Comparison of ENCODE assay signal across 8 cellular contexts in genomic region chr6:30618270-30618787, GRCh38. TPM values are rescaled to one million over a fixed set of nuclear protein-coding genes. Genes with fewer than 3 reads are reported as not detected.
DNase-seq lines count a peak whose midpoint lies in the region; ATAC-seq, FAIRE-seq and TF ChIP-seq lines count a peak whose summit lies in the region.

No MANE protein-coding gene starts in this region.

- BruUV-seq in K562 (replicated peaks; lab: Mats Ljungman, UMichigan) = no TSS peak

- H3K4me2 ChIP-seq in K562 (ENCODE audit: insufficient read depth, low read length) = peak overlapping the region; percentile 97

- H3K27ac Mint-ChIP-seq in stimulated activated naive CD8-positive, alpha-beta T cell treated with anti-CD3 and anti-CD28 coated beads, Interleukin-15, Interleukin-2, amounts not matched to agents 100 ng/mL and 50 ng/mL, for 24 hours = peak overlapping the region; percentile 99
- H3K27ac Mint-ChIP-seq in memory B cell = peak overlapping the region; percentile 100

- TF ChIP-seq EP300 in K562 (IDR thresholded peaks at IDR 0.05; ENCODE audit: low read length) = no peak

- TF ChIP-seq POLR2A in K562 (conservative IDR thresholded peaks at IDR 0.05) = no peak

- H3K36me3 ChIP-seq in K562 (ENCODE audit: control insufficient read depth, insufficient read depth, low read length) (peaks cover 73% of the 10 kb centered on the region), aorta (ENCODE audit: control insufficient read depth in 1 of 2, insufficient read depth in 2 of 2, low read length in 1 of 2) (peaks cover 0 to 3% of the 10 kb centered on the region in 2 donors)

- peaks cover 46% of the 10 kb centered on the region for H3K4me1 Mint-ChIP-seq in stimulated activated naive CD8-positive, alpha-beta T cell treated with anti-CD3 and anti-CD28 coated beads, Interleukin-15, Interleukin-2, amounts not matched to agents 100 ng/mL and 50 ng/mL, for 24 hours (ENCODE audit: low read depth)
- H3K4me1 Mint-ChIP-seq in memory B cell = peaks cover 18% of the 10 kb centered on the region

- intact Hi-C loops in K562 (cut with micrococcal nuclease) = loop anchor here (5.0 kb wide), 1 partner anchor 209 kb away; no protein-coding TSS in a partner anchor
- intact Hi-C loops in aorta (cut with DNase I) = loop anchor here (5.0 kb wide), 3 partner anchors 54 to 124 kb away; partner anchors contain the start of genes DHX16 (in 1 of the 2), FLOT1 (in 1 of the 2), GNL1 (in 1 of the 2) and IER3 (in 1 of the 2)

- TF ChIP-seq CTCF in K562 (IDR thresholded peaks at IDR 0.05 in 2 of 3, conservative IDR thresholded peaks at IDR 0.05 in 1 of 3; ENCODE audit: insufficient read depth in 2 of 3, low read depth in 1 of 3, low read length in 3 of 3) = no peak

- no peaks in the 10 kb centered on the region for H3K27me3 ChIP-seq in K562 (ENCODE audit: control insufficient read depth in 2 of 2, insufficient read depth in 2 of 2, low read length in 2 of 2)
- H3K27me3 ChIP-seq in aorta (ENCODE audit: control insufficient read depth in 1 of 2, insufficient read depth in 2 of 2, low read length in 1 of 2) = peaks cover 0 to 2% of the 10 kb centered on the region in 2 donors

- H3K9me3 ChIP-seq in K562 (replicated peaks; ENCODE audit: control insufficient read depth, insufficient read depth, low read depth, low read length) = no peaks in the 10 kb centered on the region
- no peaks in the 10 kb centered on the region for H3K9me3 ChIP-seq in aorta (ENCODE audit: control insufficient read depth, low read length)

- no peak for FAIRE-seq in K562 (lab: Jason Lieb, UNC)

- H3K79me2 ChIP-seq in K562 (ENCODE audit: control insufficient read depth, insufficient read depth, low read length) = peaks cover 63% of the 10 kb centered on the region

- CTCF ChIA-PET in K562 (lab: Yijun Ruan, JAX; ENCODE audit: low intra/inter-chr PET ratio) = no interaction called here

- H3K27me3 Mint-ChIP-seq in stimulated activated naive CD8-positive, alpha-beta T cell treated with anti-CD3 and anti-CD28 coated beads, Interleukin-15, Interleukin-2, amounts not matched to agents 100 ng/mL and 50 ng/mL, for 24 hours = peaks cover 3% of the 10 kb centered on the region
- H3K27me3 Mint-ChIP-seq in memory B cell = no peaks in the 10 kb centered on the region

- H3K4me3 ChIP-seq in K562 = peak overlapping the region; percentile 61
- H3K4me3 ChIP-seq in aorta (ENCODE audit: low read length in 2 of 2) = peak overlapping the region; percentile 62 to 81

- TF ChIP-seq RAD21 in K562 (CRISPR knock-in tag; conservative IDR thresholded peaks at IDR 0.05 in 1 of 2, IDR thresholded peaks at IDR 0.05 in 1 of 2) = no peak

- H3K27ac ChIP-seq in K562 (ENCODE audit: extremely low read depth, low read depth, low read length) (peak overlapping the region; percentile 99), aorta (ENCODE audit: low read depth in 1 of 2, low read length in 2 of 2) (peak overlapping the region in 1 of 2 donors; percentile 95)

- H3K4me3 Mint-ChIP-seq in stimulated activated naive CD8-positive, alpha-beta T cell treated with anti-CD3 and anti-CD28 coated beads, Interleukin-15, Interleukin-2, amounts not matched to agents 100 ng/mL and 50 ng/mL, for 24 hours = peak overlapping the region; percentile 96
- H3K4me3 Mint-ChIP-seq in memory B cell = peak overlapping the region; percentile 92

- DNase-seq in stimulated activated naive CD8-positive, alpha-beta T cell treated with anti-CD3 and anti-CD28 coated beads, Interleukin-15, Interleukin-2, amounts not matched to agents 100 U/mL and 50 U/mL, for 24 hours = no peak
- peak in 2 of 4 experiments; percentile 46 to 48 for DNase-seq in K562 (ENCODE audit: extremely low read depth in 1 of 4, low spot score in 3 of 4)
- no peak for DNase-seq in memory B cell (ENCODE audit: low spot score in 2 of 2)
- peak in 1 of 2 donors; percentile 12 for DNase-seq in aorta
- DNase-seq in mesenteric fat pad (ENCODE audit: low spot score) = no peak

- peaks cover 75% of the 10 kb centered on the region for H3K36me3 Mint-ChIP-seq in stimulated activated naive CD8-positive, alpha-beta T cell treated with anti-CD3 and anti-CD28 coated beads, Interleukin-15, Interleukin-2, amounts not matched to agents 100 ng/mL and 50 ng/mL, for 24 hours (ENCODE audit: low read depth)
- peaks cover 33% of the 10 kb centered on the region for H3K36me3 Mint-ChIP-seq in memory B cell

- 0% methylated on average over 8 of the region's 8 CpGs for whole genome bisulfite sequencing in K562 (ENCODE audit: insufficient coverage, low coverage, missing lambda C conversion rate)
- 14 to 18% methylated on average over 8 of the region's 8 CpGs for WGBS in aorta, 2 donors

- peak overlapping the region; percentile 97 for H2AFZ ChIP-seq in K562 (ENCODE audit: low read depth, low read length)

- no peaks in the 10 kb centered on the region for H3K9me3 Mint-ChIP-seq in stimulated activated naive CD8-positive, alpha-beta T cell treated with anti-CD3 and anti-CD28 coated beads, Interleukin-15, Interleukin-2, amounts not matched to agents 100 ng/mL and 50 ng/mL, for 24 hours
- no peaks in the 10 kb centered on the region for H3K9me3 Mint-ChIP-seq in memory B cell

- H3K4me1 ChIP-seq in K562 (replicated peaks in 1 of 2; ENCODE audit: control insufficient read depth in 2 of 2, insufficient read depth in 2 of 2, low read length in 2 of 2) (peaks cover 4 to 17% of the 10 kb centered on the region in 2 experiments; a peak in 4 of 5 replicates), aorta (ENCODE audit: control insufficient read depth in 1 of 2, insufficient read depth in 2 of 2, low read length in 2 of 2) (no peaks in the 10 kb centered on the region)

- H3K9ac ChIP-seq in K562 (ENCODE audit: insufficient read depth in 1 of 2, low read depth in 2 of 2, low read length in 2 of 2) = peak overlapping the region; percentile 92 to 99

- POLR2A ChIA-PET in K562 (lab: Yijun Ruan, JAX) = interaction anchor here (0.6 to 1.8 kb wide), 18 partner anchors 8 to 1531 kb away, joined by 3 to 8 read pairs (median 4); partner anchors contain the start of genes ATAT1, C6orf136 and NRM

- ATAC-seq in stimulated activated naive CD8-positive, alpha-beta T cell treated with anti-CD3 and anti-CD28 coated beads, Interleukin-15, Interleukin-2, amounts not matched to agents 100 U/mL and 50 U/mL, for 24 hours = no peak
- ATAC-seq in K562 (no peak), memory B cell (ENCODE audit: low read depth) (no peak), aorta (ENCODE audit: low FRiP score) (no peak), GM21619 (IDR thresholded peaks at IDR 0.05; ENCODE audit: unreplicated experiment) (no peak), HG03354 (IDR thresholded peaks at IDR 0.05; ENCODE audit: poor library complexity, severe bottlenecking, unreplicated experiment) (no peak)

- in situ Hi-C loops in K562 (cut with MboI) = no loop called here

- H3K9me1 ChIP-seq in K562 (ENCODE audit: control insufficient read depth, insufficient read depth, low read length) = no peaks in the 10 kb centered on the region

- peaks cover 8% of the 10 kb centered on the region; the same call in 1 of the 2 replicates for H4K20me1 ChIP-seq in K562 (replicated peaks; ENCODE audit: control insufficient read depth, insufficient read depth, low read length)

RNA-seq across cellular contexts. Expression of gene MRPS18B, which starts 0.7 kb away (rescaled TPM):
- 34.1 and 72.7 TPM in 2 replicates for total RNA-seq in K562 (2011; cell fraction: chromatin; rRNA removed; ENCODE audit: low replicate concordance)
- total RNA-seq in K562 (2011; cell fraction: nucleolus; rRNA removed) = 57.9 and 58.4 TPM in 2 replicates
- 49.2 and 50.2 TPM in 2 replicates for total RNA-seq in K562 (2011; cell fraction: nucleoplasm; rRNA removed)
- 134 and 143 TPM in 2 replicates for total RNA-seq in K562 (2014; rRNA removed)
- total RNA-seq in K562 (2014; rRNA removed; fragmentation: Illumina TruSeq; extraction: Trizol) = 159 TPM in 2 replicates
- total RNA-seq in K562 (2015; rRNA removed; fragmentation: Illumina TruSeq; extraction: Trizol) = 144 and 146 TPM in 2 replicates
- 125 and 132 TPM in 2 replicates for total RNA-seq in K562 (2021)
- polyA plus RNA-seq in K562 (2011; rRNA removed) = 177 and 178 TPM in 2 replicates
- 261 and 277 TPM in 2 replicates for polyA plus RNA-seq in K562 (2011; cell fraction: cytosol; rRNA removed)
- 41.8 and 46.9 TPM in 2 replicates for polyA plus RNA-seq in K562 (2011; cell fraction: nucleus; rRNA removed)
- polyA plus RNA-seq in K562 (2012) = 141 and 165 TPM in 2 replicates
- 285 and 292 TPM in 2 replicates for polyA plus RNA-seq in K562 (2014; fragmentation: Illumina TruSeq; extraction: Trizol)
- polyA plus RNA-seq in K562 (2014; fragmentation: Nextera tagmentation; extraction: Ambion mirVana) = 100 to 1,000 TPM; 331 to 383 TPM
- polyA plus RNA-seq in K562 (2014; rRNA removed) = 180 and 270 TPM in 2 replicates
- polyA minus RNA-seq in K562 (2011; rRNA and poly(A)+ RNA removed) = 121 and 136 TPM in 2 replicates
- polyA minus RNA-seq in K562 (2011; cell fraction: cytosol; rRNA and poly(A)+ RNA removed) = 91.8 and 121 TPM in 2 replicates
- 25.8 and 35.7 TPM in 2 replicates for polyA minus RNA-seq in K562 (2011; cell fraction: nucleus; rRNA and poly(A)+ RNA removed)
- 10 to 100 TPM; 26.6 to 29.8 TPM for total RNA-seq in aorta
- 10 to 100 TPM; 38.2 to 45.6 TPM for polyA plus RNA-seq in aorta
- 44.4 TPM for total RNA-seq in mesenteric fat pad

RNA-seq across cellular contexts. Expression of gene PPP1R10, which starts 1.3 kb away (rescaled TPM):
- 194 and 283 TPM in 2 replicates for total RNA-seq in K562 (2011; cell fraction: chromatin; rRNA removed; ENCODE audit: low replicate concordance)
- total RNA-seq in K562 (2011; cell fraction: nucleolus; rRNA removed) = 176 and 243 TPM in 2 replicates
- total RNA-seq in K562 (2011; cell fraction: nucleoplasm; rRNA removed) = 172 and 194 TPM in 2 replicates
- 32.6 and 60.5 TPM in 2 replicates for total RNA-seq in K562 (2014; rRNA removed)
- total RNA-seq in K562 (2014; rRNA removed; fragmentation: Illumina TruSeq; extraction: Trizol) = 49.7 TPM in 2 replicates
- total RNA-seq in K562 (2015; rRNA removed; fragmentation: Illumina TruSeq; extraction: Trizol) = 39.9 and 49.9 TPM in 2 replicates
- total RNA-seq in K562 (2021) = 65.5 and 69.9 TPM in 2 replicates
- 19.4 and 28.1 TPM in 2 replicates for polyA plus RNA-seq in K562 (2011; rRNA removed)
- 14.0 and 15.3 TPM in 2 replicates for polyA plus RNA-seq in K562 (2011; cell fraction: cytosol; rRNA removed)
- polyA plus RNA-seq in K562 (2011; cell fraction: nucleus; rRNA removed) = 79.8 and 95.1 TPM in 2 replicates
- polyA plus RNA-seq in K562 (2012) = 38.2 and 56.5 TPM in 2 replicates
- 31.3 and 61.2 TPM in 2 replicates for polyA plus RNA-seq in K562 (2014; fragmentation: Illumina TruSeq; extraction: Trizol)
- polyA plus RNA-seq in K562 (2014; fragmentation: Nextera tagmentation; extraction: Ambion mirVana) = 10 to 100 TPM; 14.1 to 21.9 TPM
- polyA plus RNA-seq in K562 (2014; rRNA removed) = 26.8 and 30.4 TPM in 2 replicates
- polyA minus RNA-seq in K562 (2011; rRNA and poly(A)+ RNA removed) = 111 and 152 TPM in 2 replicates
- 27.6 and 30.5 TPM in 2 replicates for polyA minus RNA-seq in K562 (2011; cell fraction: cytosol; rRNA and poly(A)+ RNA removed)
- polyA minus RNA-seq in K562 (2011; cell fraction: nucleus; rRNA and poly(A)+ RNA removed) = 193 and 329 TPM in 2 replicates
- total RNA-seq in aorta = 10 to 100 TPM; 69.9 to 83.8 TPM
- 10 to 100 TPM in 1 of 2 donors, 1 to 10 TPM in 1; 8.6 to 13.2 TPM for polyA plus RNA-seq in aorta
- total RNA-seq in mesenteric fat pad = 49.1 TPM

RNA-seq across cellular contexts. Expression of gene ATAT1, which starts 8.3 kb away (rescaled TPM):
- total RNA-seq in K562 (2011; cell fraction: chromatin; rRNA removed; ENCODE audit: low replicate concordance) = 24.6 and 28.0 TPM in 2 replicates
- 10.2 and 12.0 TPM in 2 replicates for total RNA-seq in K562 (2011; cell fraction: nucleolus; rRNA removed)
- total RNA-seq in K562 (2011; cell fraction: nucleoplasm; rRNA removed) = 21.6 and 43.5 TPM in 2 replicates
- 1.00 and 2.9 TPM in 2 replicates for total RNA-seq in K562 (2014; rRNA removed)
- total RNA-seq in K562 (2014; rRNA removed; fragmentation: Illumina TruSeq; extraction: Trizol) = 1.5 and 1.7 TPM in 2 replicates
- 1.6 and 1.7 TPM in 2 replicates for total RNA-seq in K562 (2015; rRNA removed; fragmentation: Illumina TruSeq; extraction: Trizol)
- total RNA-seq in K562 (2021) = 3.7 and 4.1 TPM in 2 replicates
- polyA plus RNA-seq in K562 (2011; rRNA removed) = 4.2 and 7.4 TPM in 2 replicates
- 4.0 and 6.1 TPM in 2 replicates for polyA plus RNA-seq in K562 (2011; cell fraction: cytosol; rRNA removed)
- polyA plus RNA-seq in K562 (2011; cell fraction: nucleus; rRNA removed) = 38.2 and 41.0 TPM in 2 replicates
- polyA plus RNA-seq in K562 (2012) = 4.5 and 6.2 TPM in 2 replicates
- 4.3 and 5.8 TPM in 2 replicates for polyA plus RNA-seq in K562 (2014; fragmentation: Illumina TruSeq; extraction: Trizol)
- under 1 TPM; 0.65 to 0.71 TPM for polyA plus RNA-seq in K562 (2014; fragmentation: Nextera tagmentation; extraction: Ambion mirVana)
- polyA plus RNA-seq in K562 (2014; rRNA removed) = 4.9 and 5.1 TPM in 2 replicates
- polyA minus RNA-seq in K562 (2011; rRNA and poly(A)+ RNA removed) = 3.3 and 3.9 TPM in 2 replicates
- polyA minus RNA-seq in K562 (2011; cell fraction: cytosol; rRNA and poly(A)+ RNA removed) = 1.5 and 2.3 TPM in 2 replicates
- polyA minus RNA-seq in K562 (2011; cell fraction: nucleus; rRNA and poly(A)+ RNA removed) = 4.8 and 7.0 TPM in 2 replicates
- total RNA-seq in aorta = 10 to 100 TPM in 1 of 2 donors, 1 to 10 TPM in 1; 5.8 to 12.9 TPM
- 1 to 10 TPM; 6.4 to 7.7 TPM for polyA plus RNA-seq in aorta
- 8.4 TPM for total RNA-seq in mesenteric fat pad

RNA-seq across cellular contexts. Expression of gene C6orf136, which starts 28.6 kb away (rescaled TPM):
- total RNA-seq in K562 (2011; cell fraction: chromatin; rRNA removed; ENCODE audit: low replicate concordance) = 52.8 and 100 TPM in 2 replicates
- total RNA-seq in K562 (2011; cell fraction: nucleolus; rRNA removed) = 71.3 and 77.0 TPM in 2 replicates
- 61.3 and 61.8 TPM in 2 replicates for total RNA-seq in K562 (2011; cell fraction: nucleoplasm; rRNA removed)
- total RNA-seq in K562 (2014; rRNA removed) = 16.9 and 26.8 TPM in 2 replicates
- 14.1 and 14.5 TPM in 2 replicates for total RNA-seq in K562 (2014; rRNA removed; fragmentation: Illumina TruSeq; extraction: Trizol)
- 15.6 and 19.0 TPM in 2 replicates for total RNA-seq in K562 (2015; rRNA removed; fragmentation: Illumina TruSeq; extraction: Trizol)
- 55.0 and 63.1 TPM in 2 replicates for total RNA-seq in K562 (2021)
- 16.2 and 35.4 TPM in 2 replicates for polyA plus RNA-seq in K562 (2011; rRNA removed)
- polyA plus RNA-seq in K562 (2011; cell fraction: cytosol; rRNA removed) = 35.9 and 43.4 TPM in 2 replicates
- 124 and 164 TPM in 2 replicates for polyA plus RNA-seq in K562 (2011; cell fraction: nucleus; rRNA removed)
- 46.4 and 46.8 TPM in 2 replicates for polyA plus RNA-seq in K562 (2012)
- 50.3 and 54.6 TPM in 2 replicates for polyA plus RNA-seq in K562 (2014; fragmentation: Illumina TruSeq; extraction: Trizol)
- 10 to 100 TPM; 18.4 to 18.5 TPM for polyA plus RNA-seq in K562 (2014; fragmentation: Nextera tagmentation; extraction: Ambion mirVana)
- polyA plus RNA-seq in K562 (2014; rRNA removed) = 34.7 and 43.6 TPM in 2 replicates
- polyA minus RNA-seq in K562 (2011; rRNA and poly(A)+ RNA removed) = 15.3 and 18.6 TPM in 2 replicates
- 17.3 and 23.6 TPM in 2 replicates for polyA minus RNA-seq in K562 (2011; cell fraction: cytosol; rRNA and poly(A)+ RNA removed)
- 16.6 and 27.5 TPM in 2 replicates for polyA minus RNA-seq in K562 (2011; cell fraction: nucleus; rRNA and poly(A)+ RNA removed)
- 10 to 100 TPM in 1 of 2 donors, 1 to 10 TPM in 1; 9.7 to 19.9 TPM for total RNA-seq in aorta
- polyA plus RNA-seq in aorta = 10 to 100 TPM; 18.8 to 21.0 TPM
- 12.4 TPM for total RNA-seq in mesenteric fat pad

RNA-seq across cellular contexts. Expression of gene ABCF1, which starts 47.1 kb away (rescaled TPM):
- 106 and 144 TPM in 2 replicates for total RNA-seq in K562 (2011; cell fraction: chromatin; rRNA removed; ENCODE audit: low replicate concordance)
- 68.8 and 74.0 TPM in 2 replicates for total RNA-seq in K562 (2011; cell fraction: nucleolus; rRNA removed)
- total RNA-seq in K562 (2011; cell fraction: nucleoplasm; rRNA removed) = 67.5 and 78.2 TPM in 2 replicates
- total RNA-seq in K562 (2014; rRNA removed) (149 and 166 TPM in 2 replicates), K562 (2014; rRNA removed; fragmentation: Illumina TruSeq; extraction: Trizol) (102 and 114 TPM in 2 replicates), K562 (2015; rRNA removed; fragmentation: Illumina TruSeq; extraction: Trizol) (137 and 138 TPM in 2 replicates), K562 (2021) (120 and 138 TPM in 2 replicates), aorta (10 to 100 TPM; 35.4 to 41.2 TPM), mesenteric fat pad (59.2 TPM)
- polyA plus RNA-seq in K562 (2011; rRNA removed) (47.4 and 53.0 TPM in 2 replicates), K562 (2014; fragmentation: Illumina TruSeq; extraction: Trizol) (193 and 194 TPM in 2 replicates), K562 (2014; fragmentation: Nextera tagmentation; extraction: Ambion mirVana) (10 to 100 TPM; 41.6 to 43.5 TPM), K562 (2014; rRNA removed) (91.6 and 95.4 TPM in 2 replicates), aorta (10 to 100 TPM; 20.6 to 22.3 TPM)
- polyA plus RNA-seq in K562 (2011; cell fraction: cytosol; rRNA removed) = 55.5 and 68.2 TPM in 2 replicates
- polyA plus RNA-seq in K562 (2011; cell fraction: nucleus; rRNA removed) = 107 and 119 TPM in 2 replicates
- polyA plus RNA-seq in K562 (2012) = 94.3 and 135 TPM in 2 replicates
- 64.1 and 88.2 TPM in 2 replicates for polyA minus RNA-seq in K562 (2011; rRNA and poly(A)+ RNA removed)
- polyA minus RNA-seq in K562 (2011; cell fraction: cytosol; rRNA and poly(A)+ RNA removed) = 70.7 and 87.6 TPM in 2 replicates
- 30.8 and 44.9 TPM in 2 replicates for polyA minus RNA-seq in K562 (2011; cell fraction: nucleus; rRNA and poly(A)+ RNA removed)
